1 cellular context compared by ENCODE assay signal in the genomic region with DNA sequence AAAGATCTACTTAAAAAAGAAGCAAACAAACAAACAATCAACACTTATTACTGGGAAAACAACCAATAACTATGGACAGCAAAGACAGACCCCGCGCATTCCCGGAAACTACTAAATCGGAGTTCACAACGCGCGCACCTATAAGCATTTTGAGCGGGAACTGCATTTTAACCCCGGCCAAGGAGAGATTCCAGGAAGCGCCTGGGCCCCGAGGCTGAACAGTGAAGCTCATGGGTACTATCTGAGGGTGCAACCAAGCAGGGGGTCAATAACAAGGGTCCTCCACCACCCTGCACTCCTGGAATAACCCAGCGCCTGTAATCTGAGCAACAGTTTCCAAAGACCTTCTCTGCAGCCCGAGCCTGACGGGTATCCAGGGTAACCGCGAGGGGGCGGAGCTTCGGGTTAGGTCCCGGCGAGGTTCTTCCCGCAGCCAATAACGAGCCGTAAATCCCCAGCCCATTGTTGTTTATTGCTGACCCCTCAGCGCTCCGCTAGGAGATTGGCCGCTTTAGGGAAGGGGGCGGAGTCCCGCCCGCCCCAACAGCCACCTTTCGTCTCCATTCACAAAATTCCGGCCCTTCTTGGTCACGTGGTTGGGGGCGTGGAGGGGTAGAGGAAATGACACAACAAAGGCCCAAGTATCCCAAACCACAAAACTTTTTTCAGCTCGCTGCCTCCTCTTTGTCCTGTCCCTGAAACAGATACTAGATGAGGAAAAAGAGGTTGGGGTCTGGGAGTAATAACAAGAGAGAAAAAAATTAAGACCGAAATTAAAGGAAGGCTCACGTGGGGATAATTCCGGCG.
A peak's percentile ranks its signal among the peaks of the same experiment; 100 is the strongest.
TF ChIP-seq lines count a peak whose summit lies in the region.

No MANE protein-coding gene starts in this region.

TF ChIP-seq in K562, 482 proteins besides CTCF, POLR2A, EP300 and RAD21 (continued from another document and continues in another):
- no peak for TF ChIP-seq ZBTB26 (CRISPR knock-in tag; IDR thresholded peaks at IDR 0.05)
- 0 out of 2 replicates have a peak, but pooled peaks have one; percentile 34 for TF ChIP-seq NFATC3 (IDR thresholded peaks at IDR 0.05)
- TF ChIP-seq ZNF232 (CRISPR knock-in tag; IDR thresholded peaks at IDR 0.05), result no peak
- TF ChIP-seq BMI1 (IDR thresholded peaks at IDR 0.05; ENCODE audit: low read length), result no peak
- TF ChIP-seq, protein P1, sequence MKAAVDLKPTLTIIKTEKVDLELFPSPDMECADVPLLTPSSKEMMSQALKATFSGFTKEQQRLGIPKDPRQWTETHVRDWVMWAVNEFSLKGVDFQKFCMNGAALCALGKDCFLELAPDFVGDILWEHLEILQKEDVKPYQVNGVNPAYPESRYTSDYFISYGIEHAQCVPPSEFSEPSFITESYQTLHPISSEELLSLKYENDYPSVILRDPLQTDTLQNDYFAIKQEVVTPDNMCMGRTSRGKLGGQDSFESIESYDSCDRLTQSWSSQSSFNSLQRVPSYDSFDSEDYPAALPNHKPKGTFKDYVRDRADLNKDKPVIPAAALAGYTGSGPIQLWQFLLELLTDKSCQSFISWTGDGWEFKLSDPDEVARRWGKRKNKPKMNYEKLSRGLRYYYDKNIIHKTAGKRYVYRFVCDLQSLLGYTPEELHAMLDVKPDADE (conservative IDR thresholded peaks at IDR 0.05; ENCODE audit: control insufficient read depth, low read depth, low read length), result no peak
- no peak for TF ChIP-seq STAT5B (CRISPR knock-in tag; IDR thresholded peaks at IDR 0.05)
- no peak for TF ChIP-seq KHSRP (IDR thresholded peaks at IDR 0.05)
- no peak for TF ChIP-seq CBX8 (IDR thresholded peaks at IDR 0.05; ENCODE audit: borderline replicate concordance, extremely low read depth, low read depth, low read length, poor library complexity, severe bottlenecking)
- no peak for TF ChIP-seq SIN3A (IDR thresholded peaks at IDR 0.05; ENCODE audit: borderline replicate concordance in 2 of 2, control insufficient read depth in 1 of 2, low read depth in 2 of 2, low read length in 2 of 2)
- TF ChIP-seq, protein P2, sequence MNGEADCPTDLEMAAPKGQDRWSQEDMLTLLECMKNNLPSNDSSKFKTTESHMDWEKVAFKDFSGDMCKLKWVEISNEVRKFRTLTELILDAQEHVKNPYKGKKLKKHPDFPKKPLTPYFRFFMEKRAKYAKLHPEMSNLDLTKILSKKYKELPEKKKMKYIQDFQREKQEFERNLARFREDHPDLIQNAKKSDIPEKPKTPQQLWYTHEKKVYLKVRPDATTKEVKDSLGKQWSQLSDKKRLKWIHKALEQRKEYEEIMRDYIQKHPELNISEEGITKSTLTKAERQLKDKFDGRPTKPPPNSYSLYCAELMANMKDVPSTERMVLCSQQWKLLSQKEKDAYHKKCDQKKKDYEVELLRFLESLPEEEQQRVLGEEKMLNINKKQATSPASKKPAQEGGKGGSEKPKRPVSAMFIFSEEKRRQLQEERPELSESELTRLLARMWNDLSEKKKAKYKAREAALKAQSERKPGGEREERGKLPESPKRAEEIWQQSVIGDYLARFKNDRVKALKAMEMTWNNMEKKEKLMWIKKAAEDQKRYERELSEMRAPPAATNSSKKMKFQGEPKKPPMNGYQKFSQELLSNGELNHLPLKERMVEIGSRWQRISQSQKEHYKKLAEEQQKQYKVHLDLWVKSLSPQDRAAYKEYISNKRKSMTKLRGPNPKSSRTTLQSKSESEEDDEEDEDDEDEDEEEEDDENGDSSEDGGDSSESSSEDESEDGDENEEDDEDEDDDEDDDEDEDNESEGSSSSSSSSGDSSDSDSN (IDR thresholded peaks at IDR 0.05; ENCODE audit: borderline replicate concordance in 1 of 2, low read depth in 2 of 2, low read length in 2 of 2), result no peak
- TF ChIP-seq THRA (IDR thresholded peaks at IDR 0.05), result no peak
- TF ChIP-seq CHD7 (IDR thresholded peaks at IDR 0.05; ENCODE audit: low read depth, low read length), result no peak
- TF ChIP-seq ZNF134 (CRISPR knock-in tag; conservative IDR thresholded peaks at IDR 0.05), result no peak
- no peak for TF ChIP-seq ZNF77 (CRISPR knock-in tag; IDR thresholded peaks at IDR 0.05)
- TF ChIP-seq NR2F6 (CRISPR knock-in tag; IDR thresholded peaks at IDR 0.05), result no peak
- TF ChIP-seq BRD4 (IDR thresholded peaks at IDR 0.05), result no peak
- TF ChIP-seq ZBTB17 (CRISPR knock-in tag; IDR thresholded peaks at IDR 0.05), result no peak
- no peak for TF ChIP-seq BCL6 (CRISPR knock-in tag; IDR thresholded peaks at IDR 0.05)
- TF ChIP-seq ETV6 (IDR thresholded peaks at IDR 0.05; ENCODE audit: borderline replicate concordance in 1 of 2, low read depth in 2 of 2, low read length in 1 of 2), result no peak; a peak in 1 of 4 replicates
- TF ChIP-seq ETV6 (CRISPR knock-in tag; IDR thresholded peaks at IDR 0.05; ENCODE audit: borderline replicate concordance), result no peak
- TF ChIP-seq, protein P3, sequence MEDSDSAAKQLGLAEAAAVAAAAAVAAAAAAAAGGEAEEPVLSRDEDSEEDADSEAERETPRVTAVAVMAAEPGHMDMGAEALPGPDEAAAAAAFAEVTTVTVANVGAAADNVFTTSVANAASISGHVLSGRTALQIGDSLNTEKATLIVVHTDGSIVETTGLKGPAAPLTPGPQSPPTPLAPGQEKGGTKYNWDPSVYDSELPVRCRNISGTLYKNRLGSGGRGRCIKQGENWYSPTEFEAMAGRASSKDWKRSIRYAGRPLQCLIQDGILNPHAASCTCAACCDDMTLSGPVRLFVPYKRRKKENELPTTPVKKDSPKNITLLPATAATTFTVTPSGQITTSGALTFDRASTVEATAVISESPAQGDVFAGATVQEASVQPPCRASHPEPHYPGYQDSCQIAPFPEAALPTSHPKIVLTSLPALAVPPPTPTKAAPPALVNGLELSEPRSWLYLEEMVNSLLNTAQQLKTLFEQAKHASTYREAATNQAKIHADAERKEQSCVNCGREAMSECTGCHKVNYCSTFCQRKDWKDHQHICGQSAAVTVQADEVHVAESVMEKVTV (CRISPR knock-in tag; IDR thresholded peaks at IDR 0.05), result no peak
- no peak for TF ChIP-seq PURB (CRISPR knock-in tag; IDR thresholded peaks at IDR 0.05; ENCODE audit: low read depth)
- TF ChIP-seq ARID4B (CRISPR knock-in tag; IDR thresholded peaks at IDR 0.05), result no peak
- TF ChIP-seq, protein P4, sequence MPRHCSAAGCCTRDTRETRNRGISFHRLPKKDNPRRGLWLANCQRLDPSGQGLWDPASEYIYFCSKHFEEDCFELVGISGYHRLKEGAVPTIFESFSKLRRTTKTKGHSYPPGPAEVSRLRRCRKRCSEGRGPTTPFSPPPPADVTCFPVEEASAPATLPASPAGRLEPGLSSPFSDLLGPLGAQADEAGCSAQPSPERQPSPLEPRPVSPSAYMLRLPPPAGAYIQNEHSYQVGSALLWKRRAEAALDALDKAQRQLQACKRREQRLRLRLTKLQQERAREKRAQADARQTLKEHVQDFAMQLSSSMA (CRISPR knock-in tag; IDR thresholded peaks at IDR 0.05), result no peak
